Comparison of ENCODE assay signal across 1 cellular context in genomic region chr1:164440222-164440621, GRCh38.
TF ChIP-seq lines count a peak whose summit lies in the region.

No MANE protein-coding gene starts in this region.

TF ChIP-seq in GM23338, 12 proteins besides CTCF, POLR2A, EP300 and RAD21 (continued from another document):
- TF ChIP-seq ZNF114 (CRISPR knock-in tag; IDR thresholded peaks at IDR 0.05), result no peak
- TF ChIP-seq EZH2phosphoT487 (IDR thresholded peaks at IDR 0.05; ENCODE audit: unreplicated experiment), result no peak
- TF ChIP-seq JUNB (IDR thresholded peaks at IDR 0.05; ENCODE audit: unreplicated experiment), result peak; percentile 82
